In genomic region chr10:14074062-14074884, GRCh38 we compare ENCODE assay signal across 8 cellular contexts.
DNase-seq lines count a peak whose midpoint lies in the region; ATAC-seq, FAIRE-seq and TF ChIP-seq lines count a peak whose summit lies in the region.

No MANE protein-coding gene starts in this region.

- H3K27me3 ChIP-seq in gastroesophageal sphincter (no peaks in the 10 kb centered on the region), skeletal muscle satellite cell (ENCODE audit: control insufficient read depth, insufficient read depth, low read length) (no peaks in the 10 kb centered on the region)

- H3K4me1 Mint-ChIP-seq in T-helper 17 cell (no peaks in the 10 kb centered on the region), endothelial cell (ENCODE audit: unreplicated experiment) (no peaks in the 10 kb centered on the region)

- TF ChIP-seq EP300 in gastroesophageal sphincter (IDR thresholded peaks at IDR 0.05): no peak

- POLR2A ChIA-PET in HEK293 (lab: Yijun Ruan, JAX): interaction anchor here (1.0 to 1.1 kb wide), 2 partner anchors 10 to 112 kb away, joined by 3 to 4 read pairs; no protein-coding TSS in a partner anchor

- H3K27ac Mint-ChIP-seq in T-helper 17 cell: no peak overlapping the region
- H3K27ac Mint-ChIP-seq in endothelial cell (ENCODE audit: unreplicated experiment): no peak overlapping the region

- CTCF ChIA-PET in HEK293 (lab: Yijun Ruan, JAX): interaction anchor here (0.5 to 1.7 kb wide), 4 partner anchors 11 to 41 kb away, joined by 3 to 4 read pairs (median 4); no protein-coding TSS in a partner anchor

- H3K36me3 ChIP-seq in HEK293 (ENCODE audit: control insufficient read depth in 2 of 2, insufficient read depth in 1 of 2, low read length in 2 of 2) (no peaks in the 10 kb centered on the region), gastroesophageal sphincter (no peaks in the 10 kb centered on the region), skeletal muscle satellite cell (ENCODE audit: insufficient read depth, low read length) (no peaks in the 10 kb centered on the region)

- FAIRE-seq in RCC 7860 (lab: Jason Lieb, UNC): peak; percentile 95

- DNase-seq in RCC 7860 (ENCODE audit: low spot score) (peak; percentile 97), KG1 (lab: John Stamatoyannopoulos, UW) (no peak), T-helper 17 cell (no peak), endothelial cell (ENCODE audit: low spot score) (no peak)

- ATAC-seq in gastroesophageal sphincter: peak; percentile 96
- no peak for ATAC-seq in GM19463 (IDR thresholded peaks at IDR 0.05; ENCODE audit: unreplicated experiment)
- no peak for ATAC-seq in T-helper 17 cell

- no peak overlapping the region for H3K4me3 Mint-ChIP-seq in T-helper 17 cell
- no peak overlapping the region for H3K4me3 Mint-ChIP-seq in endothelial cell (ENCODE audit: unreplicated experiment)

- H3K9me3 Mint-ChIP-seq in endothelial cell (ENCODE audit: unreplicated experiment): no peaks in the 10 kb centered on the region

- H3K9me3 ChIP-seq in HEK293 (ENCODE audit: control insufficient read depth, insufficient read depth, low read depth, low read length): no peaks in the 10 kb centered on the region
- H3K9me3 ChIP-seq in gastroesophageal sphincter: peaks cover 0 to 12% (median 0%) of the 10 kb centered on the region in 3 donors
- peaks cover 3% of the 10 kb centered on the region for H3K9me3 ChIP-seq in skeletal muscle satellite cell (replicated peaks; ENCODE audit: low read length)
- peaks cover 9% of the 10 kb centered on the region for H3K9me3 ChIP-seq in T-helper 17 cell (ENCODE audit: control insufficient read depth, low read length, poor library complexity, severe bottlenecking)

- peaks cover 4% of the 10 kb centered on the region for H3K4me1 ChIP-seq in HEK293 (ENCODE audit: control insufficient read depth, insufficient read depth, low read length)
- peaks cover 4 to 14% (median 4%) of the 10 kb centered on the region in 3 donors for H3K4me1 ChIP-seq in gastroesophageal sphincter
- H3K4me1 ChIP-seq in skeletal muscle satellite cell (ENCODE audit: control insufficient read depth, insufficient read depth, low read length): peaks cover 15% of the 10 kb centered on the region

- 10 to 40% methylated on average over 10 of the region's 17 CpGs for WGBS in gastroesophageal sphincter (ENCODE audit: low coverage in 1 of 2), 2 donors

- H3K36me3 Mint-ChIP-seq in T-helper 17 cell (ENCODE audit: low read depth) (peaks cover 2% of the 10 kb centered on the region), endothelial cell (ENCODE audit: low read depth, unreplicated experiment) (no peaks in the 10 kb centered on the region)

- peak overlapping the region; percentile 75 for H3K4me2 ChIP-seq in skeletal muscle satellite cell (ENCODE audit: low read length)

- peak overlapping the region; percentile 62 for H3K9ac ChIP-seq in skeletal muscle satellite cell (ENCODE audit: low read depth, low read length)

- no peak for TF ChIP-seq CTCF in HEK293 (tag by site-specific recombination; IDR thresholded peaks at IDR 0.05)
- TF ChIP-seq CTCF in gastroesophageal sphincter (IDR thresholded peaks at IDR 0.05): no peak
- TF ChIP-seq CTCF in endothelial cell (IDR thresholded peaks at IDR 0.05; ENCODE audit: unreplicated experiment): no peak

- H3K27me3 Mint-ChIP-seq in T-helper 17 cell (peaks cover 38% of the 10 kb centered on the region), endothelial cell (ENCODE audit: unreplicated experiment) (peaks cover 1% of the 10 kb centered on the region)

- TF ChIP-seq POLR2A in gastroesophageal sphincter (IDR thresholded peaks at IDR 0.05): no peak

- H3K27ac ChIP-seq in HEK293 (ENCODE audit: extremely low read depth, low read depth, low read length) (no peak overlapping the region), gastroesophageal sphincter (peak overlapping the region in 3 of 4 donors; percentile 29 to 67 (median 58))

- H3K4me3 ChIP-seq in HEK293 (ENCODE audit: low read depth, low read length) (peak overlapping the region; percentile 17), gastroesophageal sphincter (peak overlapping the region in 1 of 2 donors; percentile 11), skeletal muscle satellite cell (ENCODE audit: low read length) (peak overlapping the region; percentile 47)

TF ChIP-seq in HEK293, 187 proteins besides CTCF, POLR2A, EP300 and RAD21 (continues in another document):
- TF ChIP-seq ZNF239 (tag by site-specific recombination; IDR thresholded peaks at IDR 0.05) (no peak), HOXC10 (CRISPR knock-in tag; IDR thresholded peaks at IDR 0.05) (no peak), FEZF1 (tag by site-specific recombination; IDR thresholded peaks at IDR 0.05) (peak; percentile 65), ZNF596 (tag by site-specific recombination; IDR thresholded peaks at IDR 0.05) (no peak), ZEB2 (tag by site-specific recombination; IDR thresholded peaks at IDR 0.05) (peak; percentile 69; the same call in 1 of the 2 replicates), ZSCAN4 (tag by site-specific recombination; IDR thresholded peaks at IDR 0.05) (no peak), SP7 (tag by site-specific recombination; IDR thresholded peaks at IDR 0.05) (peak; percentile 92), SP3 (tag by site-specific recombination; IDR thresholded peaks at IDR 0.05) (peak; percentile 35; the same call in 1 of the 2 replicates), ZNF10 (tag by site-specific recombination; IDR thresholded peaks at IDR 0.05) (peak; percentile 41), IKZF3 (tag by site-specific recombination; IDR thresholded peaks at IDR 0.05) (no peak), ZNF580 (tag by site-specific recombination; IDR thresholded peaks at IDR 0.05) (no peak), ZNF324 (tag by site-specific recombination; IDR thresholded peaks at IDR 0.05) (0 out of 2 replicates have a peak, but pooled peaks have one; percentile 32), ZFP3 (tag by site-specific recombination; IDR thresholded peaks at IDR 0.05; ENCODE audit: low read depth) (no peak), ZSCAN30 (tag by site-specific recombination; IDR thresholded peaks at IDR 0.05) (peak; percentile 62; the same call in 1 of the 2 replicates)
- TF ChIP-seq, protein P1, sequence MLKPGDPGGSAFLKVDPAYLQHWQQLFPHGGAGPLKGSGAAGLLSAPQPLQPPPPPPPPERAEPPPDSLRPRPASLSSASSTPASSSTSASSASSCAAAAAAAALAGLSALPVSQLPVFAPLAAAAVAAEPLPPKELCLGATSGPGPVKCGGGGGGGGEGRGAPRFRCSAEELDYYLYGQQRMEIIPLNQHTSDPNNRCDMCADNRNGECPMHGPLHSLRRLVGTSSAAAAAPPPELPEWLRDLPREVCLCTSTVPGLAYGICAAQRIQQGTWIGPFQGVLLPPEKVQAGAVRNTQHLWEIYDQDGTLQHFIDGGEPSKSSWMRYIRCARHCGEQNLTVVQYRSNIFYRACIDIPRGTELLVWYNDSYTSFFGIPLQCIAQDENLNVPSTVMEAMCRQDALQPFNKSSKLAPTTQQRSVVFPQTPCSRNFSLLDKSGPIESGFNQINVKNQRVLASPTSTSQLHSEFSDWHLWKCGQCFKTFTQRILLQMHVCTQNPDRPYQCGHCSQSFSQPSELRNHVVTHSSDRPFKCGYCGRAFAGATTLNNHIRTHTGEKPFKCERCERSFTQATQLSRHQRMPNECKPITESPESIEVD (tag by site-specific recombination; IDR thresholded peaks at IDR 0.05): peak; percentile 69
- TF ChIP-seq, protein P2, sequence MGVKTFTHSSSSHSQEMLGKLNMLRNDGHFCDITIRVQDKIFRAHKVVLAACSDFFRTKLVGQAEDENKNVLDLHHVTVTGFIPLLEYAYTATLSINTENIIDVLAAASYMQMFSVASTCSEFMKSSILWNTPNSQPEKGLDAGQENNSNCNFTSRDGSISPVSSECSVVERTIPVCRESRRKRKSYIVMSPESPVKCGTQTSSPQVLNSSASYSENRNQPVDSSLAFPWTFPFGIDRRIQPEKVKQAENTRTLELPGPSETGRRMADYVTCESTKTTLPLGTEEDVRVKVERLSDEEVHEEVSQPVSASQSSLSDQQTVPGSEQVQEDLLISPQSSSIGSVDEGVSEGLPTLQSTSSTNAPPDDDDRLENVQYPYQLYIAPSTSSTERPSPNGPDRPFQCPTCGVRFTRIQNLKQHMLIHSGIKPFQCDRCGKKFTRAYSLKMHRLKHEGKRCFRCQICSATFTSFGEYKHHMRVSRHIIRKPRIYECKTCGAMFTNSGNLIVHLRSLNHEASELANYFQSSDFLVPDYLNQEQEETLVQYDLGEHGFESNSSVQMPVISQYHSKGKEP (tag by site-specific recombination; IDR thresholded peaks at IDR 0.05): peak; percentile 50; the same call in 1 of the 2 replicates
